Comparison of ENCODE assay signal across 9 cellular contexts in genomic region chr1:17531682-17532487, GRCh38. TPM values are rescaled to one million over a fixed set of nuclear protein-coding genes. Genes with fewer than 3 reads are reported as not detected.
DNase-seq lines count a peak whose midpoint lies in the region; FAIRE-seq and TF ChIP-seq lines count a peak whose summit lies in the region.
"Had no signal": no experiment of that assay in that cellular context is flagged by ENCODE, and none has a peak within 500 bp of the region (broad histone marks: within the 10 kb centered on the region; RNA-seq: fewer than 3 reads in every experiment).

No MANE protein-coding gene starts in this region.

- 0 out of 2 replicates have a peak overlapping the region, but pooled peaks have one; percentile 77 for H2BK20ac ChIP-seq in H1 (ENCODE audit: low read length)

- POLR2A ChIA-PET in H1 (lab: Charles Lee; ENCODE audit: partially characterized antibody) = interaction anchor here (0.6 to 11.4 kb wide), 7 partner anchors 8 to 42 kb away, joined by 3 to 123 read pairs (median 7); partner anchors contain the start of gene ARHGEF10L

- H3K79me1 ChIP-seq in H1 (ENCODE audit: low read depth, low read length) = no peaks in the 10 kb centered on the region

- 0 out of 2 replicates have a peak overlapping the region, but pooled peaks have one; percentile 11 for H2BK15ac ChIP-seq in H1 (ENCODE audit: low read length)

- no peak for TF ChIP-seq POLR2A in H1 (IDR thresholded peaks at IDR 0.05; ENCODE audit: control extremely low read depth in 1 of 2, low read depth in 2 of 2, low read length in 2 of 2)

- H3K27ac ChIP-seq in H1 (ENCODE audit: low read depth, low read length) (no peak overlapping the region), mesodermal cell (ENCODE audit: low read depth, low read length, severe bottlenecking) (peak overlapping the region; percentile 41), thymus (ENCODE audit: low read depth) (peak overlapping the region; percentile 15)

- H3K18ac ChIP-seq in H1 (ENCODE audit: extremely low read depth, low read length) = peak overlapping the region; percentile 38; the same call in 1 of the 2 replicates

- no peak overlapping the region for H3K4me3 ChIP-seq in H1 (ENCODE audit: extremely low read depth in 1 of 4, insufficient read depth in 2 of 4, low read depth in 3 of 4, low read length in 4 of 4)
- H3K4me3 ChIP-seq in mesodermal cell (ENCODE audit: extremely low read depth, insufficient read depth, low read length, poor library complexity, severe bottlenecking) = no peak overlapping the region
- no peak overlapping the region for H3K4me3 ChIP-seq in thymus (ENCODE audit: low read length)

- H3K4me1 ChIP-seq in H1 (replicated peaks in 1 of 4; ENCODE audit: control insufficient read depth in 3 of 4, insufficient read depth in 4 of 4, low read length in 3 of 4) (peaks cover 0 to 16% (median 10%) of the 10 kb centered on the region in 4 experiments; a peak in 5 of 7 replicates), mesodermal cell (ENCODE audit: control insufficient read depth, insufficient read depth, low read length, poor library complexity, severe bottlenecking) (peaks cover 8% of the 10 kb centered on the region), thymus (ENCODE audit: control insufficient read depth, insufficient read depth, low read length) (no peaks in the 10 kb centered on the region)

- H4K20me1 ChIP-seq in H1 (replicated peaks in 1 of 2; ENCODE audit: control insufficient read depth in 1 of 2, insufficient read depth in 2 of 2, low read length in 2 of 2) = no peaks in the 10 kb centered on the region

- peak overlapping the region; percentile 18 for H4K5ac ChIP-seq in H1 (ENCODE audit: insufficient read length, low read depth, low read length)

- peak; percentile 53 for DNase-seq in NCI-H2029 (lab: John Stamatoyannopoulos, UW)
- no peak for DNase-seq in H1 (ENCODE audit: low read depth in 1 of 2, low spot score in 2 of 2)
- no peak for DNase-seq in OCI-M1 (lab: John Stamatoyannopoulos, UW)
- DNase-seq in HTR-8/SVneo (ENCODE audit: insufficient read length, low spot score) = no peak
- no peak for DNase-seq in T-helper 2 cell
- DNase-seq in SIG-M5 (lab: John Stamatoyannopoulos, UW) = no peak

- no peak overlapping the region for H3K4me2 ChIP-seq in H1 (ENCODE audit: insufficient read depth in 1 of 2, low read depth in 2 of 2, low read length in 2 of 2)

- no peak overlapping the region for H3K14ac ChIP-seq in H1 (ENCODE audit: insufficient read length)

- no peak overlapping the region for H3K56ac ChIP-seq in H1 (replicated peaks; ENCODE audit: insufficient read length, low read depth, low read length)

- 0 out of 2 replicates have a peak overlapping the region, but pooled peaks have one; percentile 17 for H4K8ac ChIP-seq in H1 (ENCODE audit: extremely low read depth, insufficient read depth, low read length)

- TF ChIP-seq CTCF in H1 (IDR thresholded peaks at IDR 0.05; ENCODE audit: control extremely low read depth in 1 of 3, insufficient read depth in 1 of 3, low read depth in 1 of 3, low read length in 3 of 3) = no peak

- no peaks in the 10 kb centered on the region for H3K36me3 ChIP-seq in H1 (ENCODE audit: control insufficient read depth in 2 of 4, insufficient read depth in 4 of 4, low read length in 3 of 4)
- no peaks in the 10 kb centered on the region for H3K36me3 ChIP-seq in mesodermal cell (ENCODE audit: control insufficient read depth, insufficient read depth, low read length)
- no peaks in the 10 kb centered on the region for H3K36me3 ChIP-seq in thymus (ENCODE audit: control insufficient read depth, insufficient read depth)

- peak overlapping the region; percentile 60; the same call in 1 of the 2 replicates for H2BK12ac ChIP-seq in H1 (ENCODE audit: low read depth, low read length)

- no peaks in the 10 kb centered on the region for H3K27me3 ChIP-seq in H1 (replicated peaks in 1 of 4; ENCODE audit: control insufficient read depth in 3 of 4, extremely low read depth in 1 of 4, insufficient read depth in 3 of 4, low read length in 3 of 4)
- no peaks in the 10 kb centered on the region for H3K27me3 ChIP-seq in thymus (ENCODE audit: control insufficient read depth, insufficient read depth)

- TF ChIP-seq RAD21 in H1 (IDR thresholded peaks at IDR 0.05 in 1 of 2, conservative IDR thresholded peaks at IDR 0.05 in 1 of 2; ENCODE audit: low read depth in 2 of 2, low read length in 2 of 2) = no peak

- CTCF ChIA-PET in H1 (lab: Charles Lee; ENCODE audit: partially characterized antibody) = interaction anchor here (0.6 to 86.2 kb wide), 9 partner anchors 18 to 311 kb away, joined by 3 to 1640 read pairs (median 6); no protein-coding TSS in a partner anchor

- peak overlapping the region; percentile 10; the same call in 1 of the 2 replicates for H2AFZ ChIP-seq in H1 (ENCODE audit: low read length)

- H3K9me3 ChIP-seq in H1 (ENCODE audit: insufficient read depth in 2 of 2, low read depth in 1 of 2, low read length in 1 of 2) (no peaks in the 10 kb centered on the region; a peak in 1 of 4 replicates), mesodermal cell (ENCODE audit: control insufficient read depth, low read length) (no peaks in the 10 kb centered on the region), thymus (ENCODE audit: control insufficient read depth) (no peaks in the 10 kb centered on the region)

- H2BK120ac ChIP-seq in H1 (replicated peaks; ENCODE audit: low read depth, low read length) = no peak overlapping the region

- FAIRE-seq in H1 (lab: Jason Lieb, UNC) (no peak), HTR-8/SVneo (lab: Jason Lieb, UNC) (no peak)
- FAIRE-seq: GM12892 had no signal

- H3K23me2 ChIP-seq in H1 (ENCODE audit: low read depth, low read length) = peaks cover 5% of the 10 kb centered on the region; the same call in 1 of the 2 replicates

- no peak overlapping the region for H3K4ac ChIP-seq in H1 (replicated peaks; ENCODE audit: insufficient read length, low read depth, low read length)

- H4K91ac ChIP-seq in H1 (replicated peaks; ENCODE audit: insufficient read length, low read length) = no peak overlapping the region

- H3K9ac ChIP-seq in H1 (replicated peaks in 1 of 4; ENCODE audit: extremely low read depth in 1 of 4, low read depth in 3 of 4, low read length in 3 of 4) = no peak overlapping the region

- no peaks in the 10 kb centered on the region for H3K79me2 ChIP-seq in H1 (ENCODE audit: control insufficient read depth in 1 of 2, insufficient read depth in 2 of 2, low read length in 2 of 2)

- WGBS in H1 (ENCODE audit: extremely low coverage in 1 of 2, insufficient coverage in 1 of 2, insufficient read length in 1 of 2, insufficient replicate concordance in 2 of 2, low coverage in 1 of 2, low lambda C conversion rate in 2 of 2, missing lambda C conversion rate in 1 of 2), 2 experiments = 88% methylated on average over 8 of the region's 8 CpGs; no CpG with 5 or more reads in 1 of the 2 experiments
- WGBS in mesodermal cell (ENCODE audit: insufficient coverage in 2 of 2), 2 experiments = 69 to 79% methylated on average over 4 to 7 of the region's 8 CpGs
- 88% methylated on average over 8 of the region's 8 CpGs for WGBS in thymus

- TF ChIP-seq EP300 in H1 (IDR thresholded peaks at IDR 0.05; ENCODE audit: borderline replicate concordance in 1 of 2, low read depth in 2 of 2, low read length in 2 of 2) = no peak

- peak overlapping the region; percentile 66 for H2BK5ac ChIP-seq in H1 (ENCODE audit: low read depth, low read length)

- H3K23ac ChIP-seq in H1 (ENCODE audit: insufficient read length) = no peak overlapping the region

- peak overlapping the region; percentile 79; the same call in 1 of the 2 replicates for H2AK5ac ChIP-seq in H1 (ENCODE audit: low read depth, low read length)

TF ChIP-seq in H1, 55 proteins besides CTCF, POLR2A, EP300 and RAD21:
- TF ChIP-seq YY1 (IDR thresholded peaks at IDR 0.05; ENCODE audit: low read depth, low read length) (no peak), KDM1A (IDR thresholded peaks at IDR 0.05; ENCODE audit: borderline replicate concordance, low read length) (0 out of 2 replicates have a peak, but pooled peaks have one; percentile 0)

RNA-seq across cellular contexts. Expression of gene ARHGEF10L, which starts 7.6 kb away (rescaled TPM):
- total RNA-seq in H1 (2021; fragmentation: NEBNext Ultra II Directional; extraction: Animal tissue kit (Norgen Biotek cat#: 25700)) = 38.0 and 39.6 TPM in 2 replicates
- 33.6 and 55.3 TPM in 2 replicates for polyA plus RNA-seq in H1 (2011; rRNA removed)
- polyA plus RNA-seq in H1 (2011; cell fraction: cytosol; rRNA removed) = 43.2 TPM
- polyA plus RNA-seq in H1 (2011; cell fraction: nucleus; rRNA removed) = 171 TPM
- 23.6 to 37.7 TPM (median 33.8 TPM) in 4 replicates for polyA plus RNA-seq in H1 (2012, experiment 1 of 2)
- 27.2 TPM for polyA plus RNA-seq in H1 (2012, experiment 2 of 2)
- polyA plus RNA-seq in H1 (2013, experiment 1 of 2) = 17.0 TPM
- 16.9 TPM for polyA plus RNA-seq in H1 (2013, experiment 2 of 2)
- 46.7 and 47.4 TPM in 2 replicates for polyA minus RNA-seq in H1 (2011; rRNA and poly(A)+ RNA removed)
- polyA minus RNA-seq in H1 (2011; cell fraction: cytosol; rRNA and poly(A)+ RNA removed) = 33.8 TPM
- polyA minus RNA-seq in H1 (2011; cell fraction: nucleus; rRNA and poly(A)+ RNA removed) = 74.8 TPM
- 18.2 TPM for polyA plus RNA-seq in mesodermal cell (2013, experiment 1 of 2)
- 14.2 TPM for polyA plus RNA-seq in mesodermal cell (2013, experiment 2 of 2)
- polyA plus RNA-seq in thymus = 11.5 TPM
